ENCODE assay signal across 10 cellular contexts in genomic region chr22:31083377-31083768, GRCh38. TPM values are rescaled to one million over a fixed set of nuclear protein-coding genes. Genes with fewer than 3 reads are reported as not detected.
DNase-seq lines count a peak whose midpoint lies in the region; ATAC-seq and TF ChIP-seq lines count a peak whose summit lies in the region.
"Had no signal": no experiment of that assay in that cellular context is flagged by ENCODE, and none has a peak within 500 bp of the region (broad histone marks: within the 10 kb centered on the region; RNA-seq: fewer than 3 reads in every experiment).

No MANE protein-coding gene starts in this region.

- H3K36me3 ChIP-seq in iPS-15b (ENCODE audit: control insufficient read depth, insufficient read depth, low read length) (peaks cover 6% of the 10 kb centered on the region), stomach (peaks cover 10 to 18% (median 10%) of the 10 kb centered on the region in 4 donors)

- H3K9me3 ChIP-seq in iPS-15b (ENCODE audit: control insufficient read depth, insufficient read depth, low read length), result no peaks in the 10 kb centered on the region
- no peaks in the 10 kb centered on the region for H3K9me3 ChIP-seq in stomach

- TF ChIP-seq EP300 in stomach (IDR thresholded peaks at IDR 0.05), result no peak

- peak in 1 of 4 donors; percentile 5 for TF ChIP-seq POLR2A in stomach (IDR thresholded peaks at IDR 0.05)

- no peak for TF ChIP-seq CTCF in stomach (IDR thresholded peaks at IDR 0.05)

- H3K27me3 ChIP-seq in iPS-15b (ENCODE audit: control insufficient read depth, insufficient read depth, low read length), result peaks cover 9% of the 10 kb centered on the region
- H3K27me3 ChIP-seq in stomach, result no peaks in the 10 kb centered on the region

- H3K27ac ChIP-seq in stomach, result peak overlapping the region; percentile 89 to 96 (median 95)
- H3K27ac ChIP-seq: C4-2B had no signal

- H3K4me3 ChIP-seq in iPS-15b (ENCODE audit: low read depth, low read length) (peak overlapping the region; percentile 75), stomach (peak overlapping the region; percentile 53 to 77 (median 62))

- intact Hi-C loops in stomach (cut with DNase I; ENCODE audit: low total_unique reads), result no loop called here

- DNase-seq in NCI-H748 (lab: John Stamatoyannopoulos, UW; ENCODE audit: unreplicated experiment) (peak; percentile 62), NCI-H748 treated with DMSO at 0.1 percent for 48 hours (lab: John Stamatoyannopoulos, UW) (no peak), SHP77 (lab: John Stamatoyannopoulos, UW) (peak; percentile 72 to 89), stomach (peak; percentile 92), SKM-1 treated with dmso at 0.1 percent for 144 hours (lab: John Stamatoyannopoulos, UW; ENCODE audit: unreplicated experiment) (no peak)
- DNase-seq in stimulated activated CD4-positive, alpha-beta T cell treated with anti-CD3 and anti-CD28 coated beads, Interleukin-2, amount 100 ng/mL, for 48 hours, result no peak

- ATAC-seq in HG03175 (IDR thresholded peaks at IDR 0.05; ENCODE audit: unreplicated experiment), result no peak

- WGBS in stomach, 5 donors, result 14 to 31% (median 27%) methylated on average over 3 of the region's 3 CpGs

- H3K4me1 ChIP-seq in iPS-15b (ENCODE audit: control insufficient read depth, insufficient read depth, low read length), result peaks cover 5% of the 10 kb centered on the region
- peaks cover 54 to 88% (median 77%) of the 10 kb centered on the region in 4 donors for H3K4me1 ChIP-seq in stomach

- H3K9ac ChIP-seq in iPS-15b (ENCODE audit: low read depth, low read length), result no peak overlapping the region

RNA-seq across cellular contexts. Expression of gene SMTN, which starts 2.3 kb away (rescaled TPM):
- total RNA-seq in stomach, result 100 to 1,000 TPM; 120 to 607 (median 406) TPM
- 100 to 1,000 TPM in 1 of 3 donors, 10 to 100 TPM in 2; 51.5 to 424 (median 78.5) TPM for polyA plus RNA-seq in stomach

RNA-seq across cellular contexts. Expression of gene SELENOM, which starts 24.0 kb away (rescaled TPM):
- 1,000 to 10,000 TPM in 1 of 5 donors, 100 to 1,000 TPM in 3, 10 to 100 TPM in 1; 59.8 to 1,443 (median 573) TPM for total RNA-seq in stomach
- 100 to 1,000 TPM; 243 to 454 (median 300) TPM for polyA plus RNA-seq in stomach

RNA-seq across cellular contexts. Expression of gene INPP5J, which starts 39.4 kb away (rescaled TPM):
- total RNA-seq in stomach, result 10 to 100 TPM in 2 of 5 donors, 1 to 10 TPM in 3; 1.8 to 34.4 (median 9.6) TPM
- 1 to 10 TPM; 5.5 to 9.5 (median 7.5) TPM for polyA plus RNA-seq in stomach

RNA-seq across cellular contexts. Expression of gene PLA2G3, which starts 56.9 kb away (rescaled TPM):
- total RNA-seq in stomach, result not detected
- 1 to 10 TPM in 1 of 3 donors, under 1 TPM in 1, not detected in 1; 0.75 to 2.5 TPM for polyA plus RNA-seq in stomach
- total RNA-seq: mesenteric fat pad had no signal

Comparison
In these comparisons a context has a peak if more than half of its experiments do, and no peak if none do; other contexts are left out.
1. DNase-seq: peak in NCI-H748 (single experiment), SHP77 (2 of 2) and stomach (single experiment); none in NCI-H748 treated with DMSO at 0.1 percent for 48 hours (single experiment), stimulated activated CD4-positive, alpha-beta T cell treated with anti-CD3 and anti-CD28 coated beads, Interleukin-2, amount 100 ng/mL, for 48 hours (0 of 2) and SKM-1 treated with dmso at 0.1 percent for 144 hours (single experiment).